Comparison of ENCODE assay signal across 8 cellular contexts in the genomic region with DNA sequence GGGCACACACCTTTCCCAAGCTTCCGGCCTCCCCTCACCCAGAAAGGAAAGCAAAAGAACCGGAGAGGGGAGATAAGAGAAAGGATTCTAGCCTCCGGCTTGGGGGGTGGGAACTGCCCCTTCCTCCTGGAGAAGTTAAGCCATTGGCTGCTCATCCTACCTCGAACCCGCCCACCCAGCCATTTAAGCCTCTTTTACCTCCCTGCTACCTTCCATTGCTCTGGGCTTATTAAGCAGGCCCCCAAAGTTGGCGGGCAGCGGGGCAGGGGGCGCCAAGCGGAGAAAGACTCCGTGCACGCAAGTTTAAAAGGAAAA. TPM values are rescaled to one million over a fixed set of nuclear protein-coding genes. Genes with fewer than 3 reads are reported as not detected.
DNase-seq lines count a peak whose midpoint lies in the region; ATAC-seq and TF ChIP-seq lines count a peak whose summit lies in the region.

No MANE protein-coding gene starts in this region.

- peak overlapping the region; percentile 68 for H3K4me3 ChIP-seq in hepatocyte

- H3K27me3 Mint-ChIP-seq in progenitor cell of endocrine pancreas, result no peaks in the 10 kb centered on the region

- no peaks in the 10 kb centered on the region for H3K9me3 Mint-ChIP-seq in progenitor cell of endocrine pancreas (ENCODE audit: low read depth)

- DNase-seq in ELR (ENCODE audit: low read depth) (peak; percentile 86), NCI-H128 (lab: John Stamatoyannopoulos, UW; ENCODE audit: unreplicated experiment) (peak; percentile 83), SK-N-DZ (ENCODE audit: low spot score) (peak; percentile 96), astrocyte of the hippocampus (ENCODE audit: low read depth, low spot score) (peak; percentile 93), hepatocyte (ENCODE audit: low spot score) (peak; percentile 91), progenitor cell of endocrine pancreas (ENCODE audit: low spot score, unreplicated experiment) (peak; percentile 72)

- peak overlapping the region; percentile 100 for H3K27ac ChIP-seq in hepatocyte

- peak overlapping the region; percentile 98 for H3K4me3 Mint-ChIP-seq in progenitor cell of endocrine pancreas (ENCODE audit: low read depth)

- H3K27ac Mint-ChIP-seq in progenitor cell of endocrine pancreas, result peak overlapping the region; percentile 96

- ATAC-seq in HG03565 (IDR thresholded peaks at IDR 0.05; ENCODE audit: unreplicated experiment) (no peak), HG02763 (IDR thresholded peaks at IDR 0.05; ENCODE audit: unreplicated experiment) (no peak)

- WGBS in hepatocyte (ENCODE audit: low lambda C conversion rate, missing lambda C conversion rate), result 1% methylated on average over 10 of the region's 11 CpGs

- H3K79me2 ChIP-seq in hepatocyte, result peaks cover 37% of the 10 kb centered on the region

- peaks cover 39% of the 10 kb centered on the region for H3K4me1 Mint-ChIP-seq in progenitor cell of endocrine pancreas (ENCODE audit: low read depth)

- H2AFZ ChIP-seq in hepatocyte, result peak overlapping the region; percentile 55

- TF ChIP-seq CTCF in hepatocyte (IDR thresholded peaks at IDR 0.05; ENCODE audit: poor library complexity) (no peak), progenitor cell of endocrine pancreas (IDR thresholded peaks at IDR 0.05; ENCODE audit: unreplicated experiment) (no peak)

- peaks cover 26% of the 10 kb centered on the region for H3K4me1 ChIP-seq in hepatocyte (ENCODE audit: insufficient read depth)

- no peaks in the 10 kb centered on the region for H3K9me2 ChIP-seq in hepatocyte (replicated peaks; ENCODE audit: insufficient read depth)

- H3K27me3 ChIP-seq in hepatocyte, result no peaks in the 10 kb centered on the region

- H3K36me3 ChIP-seq in hepatocyte (replicated peaks; ENCODE audit: insufficient read depth, low read depth), result no peaks in the 10 kb centered on the region

- H3K9me3 ChIP-seq in hepatocyte (ENCODE audit: low read depth), result no peaks in the 10 kb centered on the region

- peak overlapping the region; percentile 79 for H3K4me2 ChIP-seq in hepatocyte

- no peaks in the 10 kb centered on the region for H4K20me1 ChIP-seq in hepatocyte (ENCODE audit: insufficient read depth, poor library complexity, severe bottlenecking)

- H3K36me3 Mint-ChIP-seq in progenitor cell of endocrine pancreas (ENCODE audit: insufficient read depth), result no peaks in the 10 kb centered on the region

RNA-seq across cellular contexts. Expression of gene MAML3, which starts 2.3 kb away (rescaled TPM):
- 7.9 TPM in 2 replicates for polyA plus RNA-seq in SK-N-DZ (2014; cell fraction: cytosol; rRNA removed)
- polyA plus RNA-seq in SK-N-DZ (2014; cell fraction: nucleus; rRNA removed), result 3.5 and 5.0 TPM in 2 replicates
- total RNA-seq in hepatocyte (8.7 and 11.2 TPM in 2 replicates), progenitor cell of endocrine pancreas (44.4 and 48.5 TPM in 2 replicates)
- polyA plus RNA-seq in hepatocyte, result 4.1 TPM in 2 replicates
